Comparison of ENCODE assay signal across 16 cellular contexts in genomic region chr4:24917076-24917856, GRCh38. TPM values are rescaled to one million over a fixed set of nuclear protein-coding genes. Genes with fewer than 3 reads are reported as not detected.
A peak's percentile ranks its signal among the peaks of the same experiment; 100 is the strongest.
DNase-seq lines count a peak whose midpoint lies in the region; ATAC-seq, FAIRE-seq and TF ChIP-seq lines count a peak whose summit lies in the region.
"Had no signal": no experiment of that assay in that cellular context is flagged by ENCODE, and none has a peak within 500 bp of the region (broad histone marks: within the 10 kb centered on the region; RNA-seq: fewer than 3 reads in every experiment).

No MANE protein-coding gene starts in this region.

- no peak for TF ChIP-seq RAD21 in H1 (IDR thresholded peaks at IDR 0.05 in 1 of 2, conservative IDR thresholded peaks at IDR 0.05 in 1 of 2; ENCODE audit: low read depth in 2 of 2, low read length in 2 of 2)

- peak overlapping the region; percentile 19 for H3K4ac ChIP-seq in H1 (replicated peaks; ENCODE audit: insufficient read length, low read depth, low read length)

- H3K9ac ChIP-seq in H1 (replicated peaks in 1 of 4; ENCODE audit: extremely low read depth in 1 of 4, low read depth in 3 of 4, low read length in 3 of 4) = no peak overlapping the region

- peaks cover 20% of the 10 kb centered on the region for H3K9me3 Mint-ChIP-seq in nephron progenitor cell

- POLR2A ChIA-PET in H1 (lab: Charles Lee; ENCODE audit: partially characterized antibody) = interaction anchor here (0.6 to 1.0 kb wide), 2 partner anchors 124 to 367 kb away, joined by 3 to 4 read pairs; no protein-coding TSS in a partner anchor

- H4K20me1 ChIP-seq in H1 (replicated peaks in 1 of 2; ENCODE audit: control insufficient read depth in 1 of 2, insufficient read depth in 2 of 2, low read length in 2 of 2) = no peaks in the 10 kb centered on the region

- no peak overlapping the region for H2BK120ac ChIP-seq in H1 (replicated peaks; ENCODE audit: low read depth, low read length)

- no peak for TF ChIP-seq POLR2A in H1 (IDR thresholded peaks at IDR 0.05; ENCODE audit: control extremely low read depth in 1 of 2, low read depth in 2 of 2, low read length in 2 of 2)

- ATAC-seq in HG03520 (IDR thresholded peaks at IDR 0.05; ENCODE audit: unreplicated experiment) (no peak), HG02852 (IDR thresholded peaks at IDR 0.05; ENCODE audit: unreplicated experiment) (no peak)
- ATAC-seq: Panc1 had no signal

- H3K4me2 ChIP-seq in H1 (ENCODE audit: insufficient read depth in 1 of 2, low read depth in 2 of 2, low read length in 2 of 2) = no peak overlapping the region

- peaks cover 0 to 6% of the 10 kb centered on the region in 2 experiments; a peak in 1 of 4 replicates for H3K9me3 ChIP-seq in H1 (ENCODE audit: insufficient read depth in 2 of 2, low read depth in 1 of 2, low read length in 1 of 2)

- peak overlapping the region; percentile 18; the same call in 1 of the 2 replicates for H4K8ac ChIP-seq in H1 (ENCODE audit: extremely low read depth, insufficient read depth, low read length)

- H2BK12ac ChIP-seq in H1 (ENCODE audit: low read depth, low read length) = no peak overlapping the region; the same call in 1 of the 2 replicates

- H2AFZ ChIP-seq in H1 (ENCODE audit: low read length) = no peak overlapping the region

- H2AK5ac ChIP-seq in H1 (ENCODE audit: low read depth, low read length) = no peak overlapping the region

- no peaks in the 10 kb centered on the region for H3K36me3 Mint-ChIP-seq in nephron progenitor cell (ENCODE audit: low read depth)

- H3K14ac ChIP-seq in H1 (ENCODE audit: insufficient read length) = no peak overlapping the region

- no peak overlapping the region for H3K23ac ChIP-seq in H1 (ENCODE audit: insufficient read length)

- no peak overlapping the region for H3K27ac ChIP-seq in H1 (ENCODE audit: low read depth, low read length)

- H3K56ac ChIP-seq in H1 (replicated peaks; ENCODE audit: insufficient read length, low read depth, low read length) = no peak overlapping the region

- H2BK5ac ChIP-seq in H1 (ENCODE audit: low read depth, low read length) = 0 out of 2 replicates have a peak overlapping the region, but pooled peaks have one; percentile 2

- DNase-seq in ELF-1 (ENCODE audit: low read depth, low spot score) = peak; percentile 57
- DNase-seq in NCI-H69 (lab: John Stamatoyannopoulos, UW) = peak; percentile 5
- DNase-seq in H1 (ENCODE audit: low read depth in 1 of 2, low spot score in 2 of 2) = peak in 1 of 2 experiments; percentile 58
- peak; percentile 12 for DNase-seq in nephron progenitor cell
- DNase-seq in HTR-8/SVneo (ENCODE audit: insufficient read length, low spot score) = no peak
- DNase-seq in NCI-H2107 (lab: John Stamatoyannopoulos, UW) = no peak
- DNase-seq: CD4-positive, alpha-beta T cell; NCI-H2029; NCI-H2171 treated with DMSO at 0.1 percent for 48 hours; NCI-H446 treated with DMSO at 0.1 percent for 48 hours; NCI-H748 treated with DMSO at 0.1 percent for 48 hours; Right ventricle myocardium superior had no signal

- no peak for TF ChIP-seq EP300 in H1 (IDR thresholded peaks at IDR 0.05; ENCODE audit: borderline replicate concordance in 1 of 2, low read depth in 2 of 2, low read length in 2 of 2)

- no peak overlapping the region for H4K91ac ChIP-seq in H1 (replicated peaks; ENCODE audit: insufficient read length, low read length)

- H3K4me3 Mint-ChIP-seq in nephron progenitor cell = no peak overlapping the region
- H3K4me3 Mint-ChIP-seq: CD4-positive, alpha-beta T cell; T-helper 1 cell treated with Interleukin-12 subunit alpha and Interleukin-12 subunit beta and Interleukin-4 antibody, amounts not matched to agents 30 μg/mL and 1 μg/mL, for 36 hours had no signal

- peaks cover 4 to 8% (median 5%) of the 10 kb centered on the region in 4 experiments; a peak in 6 of 7 replicates for H3K4me1 ChIP-seq in H1 (replicated peaks in 1 of 4; ENCODE audit: control insufficient read depth in 3 of 4, insufficient read depth in 4 of 4, low read length in 3 of 4)

- H3K79me2 ChIP-seq in H1 (ENCODE audit: control insufficient read depth in 1 of 2, insufficient read depth in 2 of 2, low read length in 2 of 2) = no peaks in the 10 kb centered on the region

- peak overlapping the region; percentile 24 for H3K27ac Mint-ChIP-seq in nephron progenitor cell
- H3K27ac Mint-ChIP-seq: CD4-positive, alpha-beta T cell; T-helper 1 cell treated with Interleukin-12 subunit alpha and Interleukin-12 subunit beta and Interleukin-4 antibody, amounts not matched to agents 30 μg/mL and 1 μg/mL, for 36 hours had no signal

- no peak overlapping the region for H4K5ac ChIP-seq in H1 (ENCODE audit: insufficient read length, low read depth, low read length)

- FAIRE-seq in H1 (lab: Jason Lieb, UNC) = no peak
- no peak for FAIRE-seq in HTR-8/SVneo (lab: Jason Lieb, UNC)

- CTCF ChIA-PET in H1 (lab: Charles Lee; ENCODE audit: partially characterized antibody) = interaction anchor here (0.8 to 3.4 kb wide), 4 partner anchors 14 to 182 kb away, joined by 3 to 17 read pairs (median 4); no protein-coding TSS in a partner anchor

- H3K27me3 ChIP-seq in H1 (replicated peaks in 1 of 4; ENCODE audit: control insufficient read depth in 3 of 4, extremely low read depth in 1 of 4, insufficient read depth in 3 of 4, low read length in 3 of 4) = peaks cover 0 to 9% (median 4%) of the 10 kb centered on the region in 4 experiments; a peak in 4 of 7 replicates

- no peaks in the 10 kb centered on the region for H3K79me1 ChIP-seq in H1 (ENCODE audit: low read depth, low read length)

- no peak for TF ChIP-seq CTCF in H1 (IDR thresholded peaks at IDR 0.05; ENCODE audit: control extremely low read depth in 1 of 3, insufficient read depth in 1 of 3, low read depth in 1 of 3, low read length in 3 of 3)
- no peak for TF ChIP-seq CTCF in nephron progenitor cell (IDR thresholded peaks at IDR 0.05)

- H3K18ac ChIP-seq in H1 (ENCODE audit: extremely low read depth, low read length) = no peak overlapping the region

- WGBS in H1 (ENCODE audit: extremely low coverage in 1 of 2, insufficient coverage in 1 of 2, insufficient read length in 1 of 2, insufficient replicate concordance in 2 of 2, low coverage in 1 of 2, low lambda C conversion rate in 2 of 2, missing lambda C conversion rate in 1 of 2), 2 experiments = 69% methylated on average over 19 of the region's 20 CpGs; no CpG with 5 or more reads in 1 of the 2 experiments

- peaks cover 16% of the 10 kb centered on the region for H3K27me3 Mint-ChIP-seq in nephron progenitor cell (ENCODE audit: low read depth, poor library complexity)

- peaks cover 0 to 2% (median 0%) of the 10 kb centered on the region in 4 experiments; a peak in 1 of 8 replicates for H3K36me3 ChIP-seq in H1 (ENCODE audit: control insufficient read depth in 2 of 4, insufficient read depth in 4 of 4, low read length in 3 of 4)

- H3K23me2 ChIP-seq in H1 (ENCODE audit: low read depth, low read length) = peaks cover 1% of the 10 kb centered on the region; the same call in 1 of the 2 replicates

- H2BK15ac ChIP-seq in H1 (ENCODE audit: low read length) = peak overlapping the region; percentile 19; the same call in 1 of the 2 replicates

- no peak overlapping the region for H3K4me3 ChIP-seq in H1 (ENCODE audit: extremely low read depth in 1 of 4, insufficient read depth in 2 of 4, low read depth in 3 of 4, low read length in 4 of 4)

- peaks cover 19% of the 10 kb centered on the region for H3K4me1 Mint-ChIP-seq in nephron progenitor cell

- no peak overlapping the region for H2BK20ac ChIP-seq in H1 (ENCODE audit: low read length)

TF ChIP-seq in H1, 55 proteins besides CTCF, POLR2A, EP300 and RAD21:
- TF ChIP-seq NANOG (IDR thresholded peaks at IDR 0.05; ENCODE audit: insufficient read depth, low read depth, low read length, poor library complexity, severe bottlenecking) = peak; percentile 13
- peak; percentile 17; the same call in 1 of the 2 replicates for TF ChIP-seq CREB1 (IDR thresholded peaks at IDR 0.05)
- no peak for TF ChIP-seq SIX5 (IDR thresholded peaks at IDR 0.05; ENCODE audit: low read depth, low read length)

RNA-seq across cellular contexts. Expression of gene CCDC149, which starts 4.4 kb away (rescaled TPM):
- total RNA-seq in H1 (2021; fragmentation: NEBNext Ultra II Directional; extraction: Animal tissue kit (Norgen Biotek cat#: 25700)) = 5.6 and 5.8 TPM in 2 replicates
- polyA plus RNA-seq in H1 (2011; rRNA removed) = 1.8 and 2.2 TPM in 2 replicates
- 4.3 TPM for polyA plus RNA-seq in H1 (2011; cell fraction: cytosol; rRNA removed)
- polyA plus RNA-seq in H1 (2011; cell fraction: nucleus; rRNA removed) = 6.1 TPM
- polyA plus RNA-seq in H1 (2012, experiment 1 of 2) = 4.0 to 5.0 TPM (median 4.6 TPM) in 4 replicates
- 0.66 TPM for polyA plus RNA-seq in H1 (2012, experiment 2 of 2)
- polyA plus RNA-seq in H1 (2013, experiment 1 of 2) = 2.4 TPM
- 2.4 TPM for polyA plus RNA-seq in H1 (2013, experiment 2 of 2)
- 3.5 and 5.3 TPM in 2 replicates for polyA minus RNA-seq in H1 (2011; rRNA and poly(A)+ RNA removed)
- 4.6 TPM for polyA minus RNA-seq in H1 (2011; cell fraction: cytosol; rRNA and poly(A)+ RNA removed)
- polyA minus RNA-seq in H1 (2011; cell fraction: nucleus; rRNA and poly(A)+ RNA removed) = 8.3 TPM

Comparison
In these comparisons a context has a peak if more than half of its experiments do, and no peak if none do; other contexts are left out.
1. DNase-seq: peak in ELF-1 (single experiment), NCI-H69 (single experiment) and nephron progenitor cell (single experiment); none in HTR-8/SVneo (single experiment) and NCI-H2107 (single experiment).